Comparison of ENCODE assay signal across 8 cellular contexts in the genomic region with DNA sequence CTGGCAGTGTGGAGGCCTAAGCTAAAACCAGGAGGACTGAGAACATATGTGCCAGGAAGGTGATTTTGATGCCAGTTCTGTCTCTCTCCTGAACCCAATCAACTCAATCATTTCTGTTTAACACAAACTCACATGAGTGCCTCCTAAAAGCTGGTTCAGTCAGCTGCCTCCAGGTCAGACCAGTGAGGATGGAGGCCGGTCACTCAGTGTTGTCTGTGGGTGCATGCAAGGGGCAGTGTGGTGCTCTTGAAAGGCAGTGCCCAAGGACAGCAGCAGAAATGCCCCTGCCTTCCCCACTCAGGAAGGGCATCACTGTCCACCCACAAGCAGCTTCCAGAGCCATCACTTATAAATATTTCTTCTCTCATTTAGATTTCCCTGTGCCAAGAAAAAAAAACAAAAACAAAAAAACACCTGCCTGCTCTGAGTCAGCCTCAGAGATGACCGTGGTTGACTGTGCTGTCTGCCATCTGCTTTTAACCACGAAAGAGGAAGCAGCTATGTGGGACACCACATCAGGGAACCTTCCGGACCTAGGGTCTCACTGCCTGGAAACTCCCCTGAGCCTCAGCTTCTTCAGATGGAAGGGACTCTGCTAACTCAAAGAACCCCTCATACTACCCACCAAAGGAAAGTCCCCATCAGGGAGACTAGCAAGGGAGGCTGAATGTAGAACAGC. TPM values are rescaled to one million over a fixed set of nuclear protein-coding genes. Genes with fewer than 3 reads are reported as not detected.
A peak's percentile ranks its signal among the peaks of the same experiment; 100 is the strongest.
DNase-seq lines count a peak whose midpoint lies in the region; ATAC-seq and TF ChIP-seq lines count a peak whose summit lies in the region.

No MANE protein-coding gene starts in this region.

- no peaks in the 10 kb centered on the region for H3K9me3 ChIP-seq in upper lobe of right lung

- intact Hi-C loops in upper lobe of right lung (cut with DNase I), result no loop called here

- peak overlapping the region; percentile 25 to 88 (median 75) for H3K27ac Mint-ChIP-seq in brain
- H3K27ac Mint-ChIP-seq in neural crest cell (ENCODE audit: unreplicated experiment), result peak overlapping the region; percentile 80

- no peak overlapping the region for H3K4me3 ChIP-seq in upper lobe of right lung

- TF ChIP-seq CTCF in brain (conservative IDR thresholded peaks at IDR 0.05), result no peak
- TF ChIP-seq CTCF in neural crest cell (conservative IDR thresholded peaks at IDR 0.05), result no peak
- no peak for TF ChIP-seq CTCF in upper lobe of right lung (IDR thresholded peaks at IDR 0.05)

- H3K4me1 ChIP-seq in upper lobe of right lung, result peaks cover 47% of the 10 kb centered on the region

- H3K27me3 Mint-ChIP-seq in brain, result peaks cover 3% of the 10 kb centered on the region
- no peaks in the 10 kb centered on the region for H3K27me3 Mint-ChIP-seq in neural crest cell (ENCODE audit: low read depth)

- H3K9me3 Mint-ChIP-seq in brain (no peaks in the 10 kb centered on the region), neural crest cell (no peaks in the 10 kb centered on the region)

- H3K4me1 Mint-ChIP-seq in brain, result peaks cover 70% of the 10 kb centered on the region
- H3K4me1 Mint-ChIP-seq in neural crest cell, result peaks cover 5% of the 10 kb centered on the region

- H3K27me3 ChIP-seq in upper lobe of right lung, result no peaks in the 10 kb centered on the region

- H3K36me3 ChIP-seq in upper lobe of right lung, result no peaks in the 10 kb centered on the region

- no peak for TF ChIP-seq POLR2A in erythroblast (IDR thresholded peaks at IDR 0.05; ENCODE audit: low read length)

- DNase-seq in DMS 273 treated with DMSO at 0.1 percent for 48 hours (lab: John Stamatoyannopoulos, UW) (peak; percentile 17), HT1080 (ENCODE audit: low read depth) (peak; percentile 72), T-helper 9 cell (peak; percentile 63), neural crest cell (ENCODE audit: low read depth, low spot score) (no peak), upper lobe of right lung (no peak), erythroblast (lab: John Stamatoyannopoulos, UW) (no peak)

- ATAC-seq in GM21390 (IDR thresholded peaks at IDR 0.05; ENCODE audit: unreplicated experiment) (peak; percentile 57), upper lobe of right lung (peak; percentile 72)

- H3K4me3 Mint-ChIP-seq in brain (peak overlapping the region in 1 of 5 experiments; percentile 8), neural crest cell (no peak overlapping the region)

- H3K27ac ChIP-seq in upper lobe of right lung, result peak overlapping the region; percentile 32

- H3K36me3 Mint-ChIP-seq in brain (peaks cover 4% of the 10 kb centered on the region), neural crest cell (ENCODE audit: low read depth) (peaks cover 4% of the 10 kb centered on the region)

RNA-seq across cellular contexts. Expression of a gene that starts 39.1 kb away (rescaled TPM):
- total RNA-seq in HT1080 (2014; rRNA removed; shearing (Covaris generic)), result 83.0 and 100 TPM in 2 replicates
- 77.8 and 81.4 TPM in 2 replicates for polyA plus RNA-seq in HT1080 (2015; cell fraction: cytosol; rRNA removed)
- polyA plus RNA-seq in HT1080 (2015; cell fraction: nucleus; rRNA removed), result 27.7 and 28.1 TPM in 2 replicates
- polyA plus RNA-seq in brain (ENCODE audit: insufficient read depth, low read depth, low replicate concordance), result 101 TPM
- total RNA-seq in neural crest cell (50.7 and 51.6 TPM in 2 replicates), upper lobe of right lung (53.7 TPM)

Comparison
In these comparisons a context has a peak if more than half of its experiments do, and no peak if none do; other contexts are left out.
1. DNase-seq: peak in DMS 273 treated with DMSO at 0.1 percent for 48 hours (single experiment), HT1080 (single experiment) and T-helper 9 cell (single experiment); none in neural crest cell (single experiment), upper lobe of right lung (single experiment) and erythroblast (0 of 2).